ENCODE assay signal across 21 cellular contexts in the genomic region with DNA sequence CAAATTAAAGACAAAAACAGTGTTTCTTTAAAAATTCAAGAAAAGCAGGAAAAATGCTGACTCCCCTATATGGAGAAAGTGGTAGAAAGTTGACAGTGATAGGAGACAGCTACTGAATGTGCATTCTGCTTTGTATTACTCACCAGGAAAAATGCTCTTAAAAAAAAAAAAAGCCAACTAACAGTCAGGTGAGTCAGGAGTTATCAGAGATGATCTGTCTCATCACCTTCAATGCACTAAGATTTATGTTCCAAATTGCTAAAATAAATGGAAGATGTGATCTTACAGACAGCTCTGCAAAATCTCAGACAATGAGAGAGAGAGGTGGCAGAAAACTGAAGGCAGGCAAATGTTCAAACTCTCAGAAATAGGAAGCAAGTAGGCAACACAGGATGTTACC. TPM values are rescaled to one million over a fixed set of nuclear protein-coding genes. Genes with fewer than 3 reads are reported as not detected.
DNase-seq lines count a peak whose midpoint lies in the region; TF ChIP-seq lines count a peak whose summit lies in the region.
"Had no signal": no experiment of that assay in that cellular context is flagged by ENCODE, and none has a peak within 500 bp of the region (broad histone marks: within the 10 kb centered on the region; RNA-seq: fewer than 3 reads in every experiment).

No MANE protein-coding gene starts in this region.

- TF ChIP-seq CTCF in fibroblast of villous mesenchyme (IDR thresholded peaks at IDR 0.05; ENCODE audit: insufficient read depth, low read depth, low read length) (no peak), GM13977 (IDR thresholded peaks at IDR 0.05; ENCODE audit: extremely low read depth, insufficient read depth, missing control alignments) (no peak), progenitor cell of endocrine pancreas (IDR thresholded peaks at IDR 0.05; ENCODE audit: unreplicated experiment) (no peak)

- H3K36me3 Mint-ChIP-seq in progenitor cell of endocrine pancreas (ENCODE audit: insufficient read depth), result no peaks in the 10 kb centered on the region
- H3K36me3 Mint-ChIP-seq: activated naive CD4-positive, alpha-beta T cell treated with anti-CD3 and anti-CD28 coated beads, Interleukin-2, amount 10 ng/mL, durations not matched to agents 7 days and 5 days; natural killer cell had no signal

- no peak overlapping the region for H3K4me3 ChIP-seq in fibroblast of villous mesenchyme (ENCODE audit: low read depth, low read length)
- H3K4me3 ChIP-seq: prostate gland, SJSA1, spleen had no signal

- H3K4me3 Mint-ChIP-seq in progenitor cell of endocrine pancreas (ENCODE audit: low read depth), result no peak overlapping the region
- H3K4me3 Mint-ChIP-seq: activated B cell treated with CpG ODN at 0.5 μM for 24 hours; activated CD4-positive, alpha-beta memory T cell treated with anti-CD3 and anti-CD28 coated beads, Interleukin-2, amount 10 ng/mL, durations not matched to agents 7 days and 5 days; activated naive CD4-positive, alpha-beta T cell treated with anti-CD3 and anti-CD28 coated beads, Interleukin-2, amount 10 ng/mL, durations not matched to agents 7 days and 5 days; natural killer cell had no signal

- H3K9me3 Mint-ChIP-seq in progenitor cell of endocrine pancreas (ENCODE audit: low read depth), result peaks cover 8% of the 10 kb centered on the region
- H3K9me3 Mint-ChIP-seq: activated CD4-positive, alpha-beta memory T cell treated with anti-CD3 and anti-CD28 coated beads, Interleukin-2, amount 10 ng/mL, durations not matched to agents 7 days and 5 days; activated naive CD4-positive, alpha-beta T cell treated with anti-CD3 and anti-CD28 coated beads, Interleukin-2, amount 10 ng/mL, durations not matched to agents 7 days and 5 days had no signal

- in situ Hi-C loops in GM13977 (cut with MboI; ENCODE audit: low pct_unique_long_range_greater_than_20kb, low sequenced_read_pairs, unreplicated experiment), result no loop called here

- peaks cover 16% of the 10 kb centered on the region for H3K27me3 Mint-ChIP-seq in progenitor cell of endocrine pancreas
- H3K27me3 Mint-ChIP-seq: activated B cell treated with CpG ODN at 0.5 μM for 24 hours; activated CD4-positive, alpha-beta memory T cell treated with anti-CD3 and anti-CD28 coated beads, Interleukin-2, amount 10 ng/mL, durations not matched to agents 7 days and 5 days; activated naive CD4-positive, alpha-beta T cell treated with anti-CD3 and anti-CD28 coated beads, Interleukin-2, amount 10 ng/mL, durations not matched to agents 7 days and 5 days had no signal

- H3K4me1 Mint-ChIP-seq in progenitor cell of endocrine pancreas (ENCODE audit: low read depth), result no peaks in the 10 kb centered on the region
- H3K4me1 Mint-ChIP-seq: activated B cell treated with CpG ODN at 0.5 μM for 24 hours; activated CD4-positive, alpha-beta memory T cell treated with anti-CD3 and anti-CD28 coated beads, Interleukin-2, amount 10 ng/mL, durations not matched to agents 7 days and 5 days; activated naive CD4-positive, alpha-beta T cell treated with anti-CD3 and anti-CD28 coated beads, Interleukin-2, amount 10 ng/mL, durations not matched to agents 7 days and 5 days; natural killer cell had no signal

- peak; percentile 50 for DNase-seq in ELR (ENCODE audit: low read depth)
- DNase-seq in RKO (ENCODE audit: low spot score), result peak; percentile 15
- peak; percentile 21 for DNase-seq in fibroblast of villous mesenchyme (ENCODE audit: low read depth)
- peak; percentile 6 for DNase-seq in putamen (ENCODE audit: low spot score)
- DNase-seq in GM13977 (ENCODE audit: low spot score), result no peak
- DNase-seq in stimulated activated CD4-positive, alpha-beta T cell treated with anti-CD3 and anti-CD28 coated beads, Interleukin-12 subunit alpha, Interleukin-12 subunit beta, amount 100 ng/mL, for 4 hours, result no peak
- no peak for DNase-seq in progenitor cell of endocrine pancreas (ENCODE audit: low spot score, unreplicated experiment)
- DNase-seq in C1 segment of cervical spinal cord (lab: John Stamatoyannopoulos, UW), result no peak
- DNase-seq: activated B cell treated with CpG ODN at 0.5 μM for 24 hours; activated CD4-positive, alpha-beta memory T cell treated with anti-CD3 and anti-CD28 coated beads, Interleukin-2, amount 10 ng/mL, durations not matched to agents 7 days and 5 days; activated naive CD4-positive, alpha-beta T cell treated with anti-CD3 and anti-CD28 coated beads, Interleukin-2, amount 10 ng/mL, durations not matched to agents 7 days and 5 days; activated T-cell treated with anti-CD3 and anti-CD28 coated beads, Interleukin-2, amount 50 U/mL, for 1 hour; Karpas-422; mesendoderm; natural killer cell; NCI-H1092 treated with DMSO at 0.1 percent for 48 hours; NCI-H2107; NCI-H524; spleen had no signal

- no peak overlapping the region for H3K27ac Mint-ChIP-seq in progenitor cell of endocrine pancreas
- H3K27ac Mint-ChIP-seq: activated B cell treated with CpG ODN at 0.5 μM for 24 hours; activated CD4-positive, alpha-beta memory T cell treated with anti-CD3 and anti-CD28 coated beads, Interleukin-2, amount 10 ng/mL, durations not matched to agents 7 days and 5 days; activated naive CD4-positive, alpha-beta T cell treated with anti-CD3 and anti-CD28 coated beads, Interleukin-2, amount 10 ng/mL, durations not matched to agents 7 days and 5 days; natural killer cell had no signal

RNA-seq across cellular contexts. Expression of gene ZNF521, which starts 47.6 kb away (rescaled TPM):
- 4.7 and 11.3 TPM in 2 replicates for total RNA-seq in fibroblast of villous mesenchyme
- total RNA-seq in progenitor cell of endocrine pancreas, result 39.1 and 41.4 TPM in 2 replicates
- total RNA-seq: activated CD4-positive, alpha-beta memory T cell treated with anti-CD3 and anti-CD28 coated beads, Interleukin-2, amount 10 ng/mL, durations not matched to agents 7 days and 5 days had no signal

Comparison
In these comparisons a context has a peak if more than half of its experiments do, and no peak if none do; other contexts are left out.
1. DNase-seq: peak in ELR (single experiment), RKO (single experiment), fibroblast of villous mesenchyme (single experiment) and putamen (single experiment); none in GM13977 (single experiment), stimulated activated CD4-positive, alpha-beta T cell treated with anti-CD3 and anti-CD28 coated beads, Interleukin-12 subunit alpha, Interleukin-12 subunit beta, amount 100 ng/mL, for 4 hours (single experiment), progenitor cell of endocrine pancreas (single experiment) and C1 segment of cervical spinal cord (0 of 14).